In the genomic region with DNA sequence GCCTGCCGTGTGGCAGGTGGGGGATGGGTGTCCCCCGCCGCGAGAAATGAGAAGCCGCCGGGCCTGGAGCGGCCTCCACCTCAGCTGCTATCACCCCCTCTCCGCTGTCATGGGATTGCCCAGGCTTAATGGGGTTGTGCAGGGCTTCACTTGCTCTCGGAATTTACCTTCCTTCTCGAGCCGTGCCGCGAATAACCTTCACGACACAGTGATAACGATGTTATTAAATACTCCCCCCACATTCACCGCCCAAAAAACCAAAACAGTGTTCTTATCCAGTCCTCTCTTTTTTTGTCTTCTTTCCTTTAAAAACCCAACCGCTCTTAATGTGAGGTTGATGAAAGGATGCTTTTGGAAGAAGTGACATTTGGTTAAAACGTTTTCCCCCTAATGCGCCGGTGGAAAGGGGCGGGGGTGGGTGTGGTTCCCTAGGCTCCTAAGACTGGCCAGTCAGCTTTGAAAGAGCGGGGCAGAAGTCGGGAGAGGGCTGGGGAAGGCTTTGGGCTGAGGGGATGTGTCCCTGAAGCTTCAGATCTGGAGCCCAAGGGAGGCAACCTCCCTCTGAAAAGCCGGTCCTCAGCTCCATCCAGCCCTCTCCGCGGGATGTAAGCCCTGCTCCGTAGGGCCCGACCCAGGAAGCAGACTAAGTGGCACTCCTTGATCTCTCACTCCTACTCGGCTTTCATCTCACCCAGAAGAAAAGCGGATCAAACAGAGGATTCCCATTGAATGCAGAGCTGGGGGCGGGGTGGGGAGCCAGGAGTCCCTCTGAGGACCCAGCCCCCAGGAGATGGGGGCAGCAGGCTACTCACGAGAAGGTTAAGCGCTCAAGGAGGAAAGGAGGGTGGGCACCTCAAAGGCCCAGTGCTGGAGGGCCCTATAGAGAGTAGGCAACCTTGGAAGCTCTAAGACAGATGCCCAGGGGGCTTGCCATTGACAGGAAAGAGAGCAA, we compare ENCODE assay signal across 19 cellular contexts. TPM values are rescaled to one million over a fixed set of nuclear protein-coding genes. Genes with fewer than 3 reads are reported as not detected.
DNase-seq lines count a peak whose midpoint lies in the region; ATAC-seq and TF ChIP-seq lines count a peak whose summit lies in the region.
"Had no signal": no experiment of that assay in that cellular context is flagged by ENCODE, and none has a peak within 500 bp of the region (broad histone marks: within the 10 kb centered on the region; RNA-seq: fewer than 3 reads in every experiment).

No MANE protein-coding gene starts in this region.

- H3K4me3 Mint-ChIP-seq in brain = peak overlapping the region; percentile 25 to 81 (median 70)
- H3K4me3 Mint-ChIP-seq in nephron = peak overlapping the region; percentile 65 to 74 (median 71)
- H3K4me3 Mint-ChIP-seq: activated CD8-positive, alpha-beta T cell treated with anti-CD3 and anti-CD28 coated beads, Interleukin-2, amount 10 ng/mL, durations not matched to agents 7 days and 5 days; stimulated activated naive CD8-positive, alpha-beta T cell treated with anti-CD3 and anti-CD28 coated beads, Interleukin-15, Interleukin-2, amounts not matched to agents 100 ng/mL and 50 ng/mL, for 24 hours had no signal

- H3K4me3 ChIP-seq in right atrium auricular region (peak overlapping the region in 1 of 2 donors; percentile 33), vagina (peak overlapping the region; percentile 40)

- intact Hi-C loops in left ventricle myocardium superior (cut with micrococcal nuclease) = no loop called here
- intact Hi-C loops in vagina (cut with DNase I) = loop anchor here (10.0 kb wide), 1 partner anchor 335 kb away; no protein-coding TSS in a partner anchor

- ATAC-seq in left ventricle myocardium superior = peak; percentile 15
- no peak for ATAC-seq in omental fat pad (ENCODE audit: low FRiP score)
- ATAC-seq in esophagus mucosa = no peak
- ATAC-seq: activated CD8-positive, alpha-beta T cell treated with anti-CD3 and anti-CD28 coated beads, Interleukin-2, amount 10 ng/mL, durations not matched to agents 7 days and 5 days had no signal

- peaks cover 60 to 83% of the 10 kb centered on the region in 2 donors for H3K27me3 ChIP-seq in right atrium auricular region
- H3K27me3 ChIP-seq in vagina = no peaks in the 10 kb centered on the region

- H3K36me3 Mint-ChIP-seq in brain = no peaks in the 10 kb centered on the region
- no peaks in the 10 kb centered on the region for H3K36me3 Mint-ChIP-seq in nephron (ENCODE audit: low read depth)

- H3K9me3 ChIP-seq in right atrium auricular region = no peaks in the 10 kb centered on the region
- no peaks in the 10 kb centered on the region for H3K9me3 ChIP-seq in vagina

- TF ChIP-seq POLR2A in vagina (IDR thresholded peaks at IDR 0.05) = peak in 1 of 2 donors; percentile 32

- H3K9me3 Mint-ChIP-seq in brain (peaks cover 0 to 6% (median 3%) of the 10 kb centered on the region in 5 experiments), nephron (peaks cover 7% of the 10 kb centered on the region)
- H3K9me3 Mint-ChIP-seq: stimulated activated naive CD8-positive, alpha-beta T cell treated with anti-CD3 and anti-CD28 coated beads, Interleukin-15, Interleukin-2, amounts not matched to agents 100 ng/mL and 50 ng/mL, for 24 hours had no signal

- peaks cover 99% of the 10 kb centered on the region for H3K27me3 Mint-ChIP-seq in brain
- peaks cover 99% of the 10 kb centered on the region for H3K27me3 Mint-ChIP-seq in nephron (ENCODE audit: low read depth)

- H3K4me1 Mint-ChIP-seq in brain (peaks cover 39% of the 10 kb centered on the region), nephron (peaks cover 37% of the 10 kb centered on the region)

- H3K27ac ChIP-seq in right atrium auricular region = no peak overlapping the region
- peak overlapping the region; percentile 67 for H3K27ac ChIP-seq in vagina

- no peaks in the 10 kb centered on the region for H3K36me3 ChIP-seq in right atrium auricular region
- no peaks in the 10 kb centered on the region for H3K36me3 ChIP-seq in vagina

- DNase-seq in left ventricle myocardium superior (no peak), right atrium auricular region (ENCODE audit: low spot score) (no peak), vagina (ENCODE audit: extremely low spot score in 2 of 2) (no peak), EL (no peak), omental fat pad (ENCODE audit: low spot score) (no peak)
- DNase-seq: activated CD8-positive, alpha-beta T cell treated with anti-CD3 and anti-CD28 coated beads, Interleukin-2, amount 10 ng/mL, durations not matched to agents 7 days and 5 days; cortex of kidney; NCI-H1105; NCI-H510A; posterior cingulate gyrus; stimulated activated CD4-positive, alpha-beta T cell treated with anti-CD3 and anti-CD28 coated beads, Interleukin-4, amount 100 ng/mL, for 1 hour; T1000 had no signal

- no peak for TF ChIP-seq CTCF in right atrium auricular region (IDR thresholded peaks at IDR 0.05)
- TF ChIP-seq CTCF in brain (conservative IDR thresholded peaks at IDR 0.05) = no peak
- TF ChIP-seq CTCF in nephron (IDR thresholded peaks at IDR 0.05; ENCODE audit: unreplicated experiment in 3 of 3) = no peak
- no peak for TF ChIP-seq CTCF in vagina (IDR thresholded peaks at IDR 0.05)
- no peak for TF ChIP-seq CTCF in omental fat pad (IDR thresholded peaks at IDR 0.05)

- H3K4me1 ChIP-seq in right atrium auricular region = peaks cover 0 to 47% of the 10 kb centered on the region in 2 donors
- H3K4me1 ChIP-seq in vagina = peaks cover 45% of the 10 kb centered on the region

- H3K27ac Mint-ChIP-seq in brain = no peak overlapping the region
- H3K27ac Mint-ChIP-seq in nephron = no peak overlapping the region
- H3K27ac Mint-ChIP-seq: activated CD8-positive, alpha-beta T cell treated with anti-CD3 and anti-CD28 coated beads, Interleukin-2, amount 10 ng/mL, durations not matched to agents 7 days and 5 days had no signal

RNA-seq across cellular contexts. Expression of a gene that starts 2.5 kb away (rescaled TPM):
- not detected for total RNA-seq in left ventricle myocardium superior
- total RNA-seq in right atrium auricular region = not detected
- polyA plus RNA-seq in brain (ENCODE audit: insufficient read depth, low read depth, low replicate concordance) = 0.27 TPM
- 2.5 TPM for total RNA-seq in vagina
- total RNA-seq in omental fat pad = not detected
- total RNA-seq in esophagus mucosa = not detected
- total RNA-seq: activated CD8-positive, alpha-beta T cell treated with anti-CD3 and anti-CD28 coated beads, Interleukin-2, amount 10 ng/mL, durations not matched to agents 7 days and 5 days; HT1080; kidney had no signal
- polyA plus RNA-seq: BJ had no signal

RNA-seq across cellular contexts. Expression of a gene that starts 40.2 kb away (rescaled TPM):
- not detected for total RNA-seq in left ventricle myocardium superior
- not detected for total RNA-seq in right atrium auricular region
- 0.54 TPM for polyA plus RNA-seq in brain (ENCODE audit: insufficient read depth, low read depth, low replicate concordance)
- total RNA-seq in vagina = 14.5 TPM
- total RNA-seq in omental fat pad = not detected
- total RNA-seq in esophagus mucosa = not detected
- total RNA-seq: activated CD8-positive, alpha-beta T cell treated with anti-CD3 and anti-CD28 coated beads, Interleukin-2, amount 10 ng/mL, durations not matched to agents 7 days and 5 days had no signal

RNA-seq across cellular contexts. Expression of a gene that starts 55.0 kb away (rescaled TPM):
- total RNA-seq in left ventricle myocardium superior = not detected
- total RNA-seq in right atrium auricular region = not detected
- polyA plus RNA-seq in brain (ENCODE audit: insufficient read depth, low read depth, low replicate concordance) = 20.1 TPM
- total RNA-seq in vagina = 9.8 TPM
- total RNA-seq in omental fat pad = not detected
- total RNA-seq in esophagus mucosa = not detected
- total RNA-seq: activated CD8-positive, alpha-beta T cell treated with anti-CD3 and anti-CD28 coated beads, Interleukin-2, amount 10 ng/mL, durations not matched to agents 7 days and 5 days; HT1080 had no signal

Comparison
In these comparisons a context has a peak if more than half of its experiments do, and no peak if none do; other contexts are left out.
1. RNA of a gene that starts 40.2 kb away (total RNA-seq): 14.5 TPM in vagina (single experiment); not detected in left ventricle myocardium superior (single experiment), not detected in right atrium auricular region, not detected in omental fat pad and not detected in esophagus mucosa (single experiment); every median in the first group is over 10 times any median in the second.